15 cellular contexts compared by ENCODE assay signal in the genomic region with DNA sequence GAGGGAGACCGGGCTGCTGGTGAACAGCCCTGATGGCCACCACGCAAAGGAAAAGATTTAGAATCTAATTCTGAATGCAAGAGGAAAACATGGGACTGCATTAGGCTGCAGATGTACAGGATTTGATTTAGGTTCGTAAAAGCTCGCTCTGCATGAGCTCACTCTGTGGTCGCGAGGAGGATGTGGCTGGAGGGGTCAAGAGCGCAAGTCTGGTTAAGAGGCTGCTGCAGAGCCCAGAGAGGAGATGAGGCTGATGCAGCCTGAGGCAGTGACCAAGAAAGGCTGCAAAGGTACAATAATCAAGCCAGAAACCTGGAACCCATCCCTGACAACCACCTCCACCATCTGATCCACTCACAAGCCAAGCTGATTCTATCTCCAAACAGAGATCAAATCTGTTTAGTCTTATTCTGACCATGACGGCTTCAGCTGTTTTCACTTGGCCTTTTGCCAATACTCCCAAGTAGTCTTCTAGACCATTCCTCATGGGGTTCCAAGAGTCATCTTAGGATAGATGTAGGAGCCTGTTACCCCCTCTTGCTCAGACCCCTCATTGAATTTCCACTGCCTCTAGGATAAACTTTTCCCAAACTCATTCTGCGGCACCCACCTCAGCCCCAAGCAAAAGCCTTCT. TPM values are rescaled to one million over a fixed set of nuclear protein-coding genes. Genes with fewer than 3 reads are reported as not detected.
DNase-seq lines count a peak whose midpoint lies in the region; ATAC-seq and TF ChIP-seq lines count a peak whose summit lies in the region.
"Had no signal": no experiment of that assay in that cellular context is flagged by ENCODE, and none has a peak within 500 bp of the region (broad histone marks: within the 10 kb centered on the region; RNA-seq: fewer than 3 reads in every experiment).

No MANE protein-coding gene starts in this region.

- H3K36me3 ChIP-seq in BLaER1 treated with 17β-estradiol and CSF1 and Interleukin-3, amounts not matched to agents 10 nM and 100 nM: no peaks in the 10 kb centered on the region
- H3K36me3 ChIP-seq: WERI-Rb-1 had no signal

- H3K9ac ChIP-seq in BLaER1 treated with 17β-estradiol and CSF1 and Interleukin-3, amounts not matched to agents 10 nM and 100 nM: no peak overlapping the region

- no peak for TF ChIP-seq CTCF in foreskin fibroblast (IDR thresholded peaks at IDR 0.05; ENCODE audit: low read depth, low read length)
- TF ChIP-seq CTCF in GM10266 (IDR thresholded peaks at IDR 0.05; ENCODE audit: control insufficient read depth, insufficient read depth, low read depth, missing control alignments): no peak

- H3K27me3 Mint-ChIP-seq in activated CD4-positive, alpha-beta T cell treated with anti-CD3 and anti-CD28 coated beads, Interleukin-2, amount 10 ng/mL, durations not matched to agents 24 days and 14 days: no peaks in the 10 kb centered on the region

- H3K27ac ChIP-seq in BLaER1 treated with 17β-estradiol and CSF1 and Interleukin-3, amounts not matched to agents 10 nM and 100 nM: no peak overlapping the region
- H3K27ac ChIP-seq: WERI-Rb-1 had no signal

- no peaks in the 10 kb centered on the region for H3K4me1 Mint-ChIP-seq in activated CD4-positive, alpha-beta T cell treated with anti-CD3 and anti-CD28 coated beads, Interleukin-2, amount 10 ng/mL, durations not matched to agents 24 days and 14 days

- H3K4me2 ChIP-seq in BLaER1 treated with 17β-estradiol and CSF1 and Interleukin-3, amounts not matched to agents 10 nM and 100 nM: peak overlapping the region in 10 of 11 experiments; percentile 20 to 72 (median 53); a peak in 19 of 22 replicates

- no peaks in the 10 kb centered on the region for H3K36me3 Mint-ChIP-seq in activated CD4-positive, alpha-beta T cell treated with anti-CD3 and anti-CD28 coated beads, Interleukin-2, amount 10 ng/mL, durations not matched to agents 24 days and 14 days (ENCODE audit: low read depth)

- H3K27me3 ChIP-seq in BLaER1 treated with 17β-estradiol and CSF1 and Interleukin-3, amounts not matched to agents 10 nM and 100 nM: no peaks in the 10 kb centered on the region

- intact Hi-C loops in activated CD4-positive, alpha-beta T cell treated with anti-CD3 and anti-CD28 coated beads, Interleukin-2, amount 10 ng/mL, durations not matched to agents 24 days and 14 days (cut with micrococcal nuclease): loop anchor here (10.0 kb wide), 1 partner anchor 1189 kb away; no protein-coding TSS in a partner anchor

- DNase-seq in A172 (ENCODE audit: low spot score): peak; percentile 61
- DNase-seq in RPMI7951 (ENCODE audit: low read depth): peak; percentile 99
- DNase-seq in foreskin fibroblast: peak; percentile 64 to 74
- DNase-seq in activated CD4-positive, alpha-beta T cell treated with anti-CD3 and anti-CD28 coated beads, Interleukin-2, amount 10 ng/mL, durations not matched to agents 24 days and 14 days: no peak
- no peak for DNase-seq in GM10266 (ENCODE audit: extremely low spot score)
- DNase-seq in NCI-H69 (lab: John Stamatoyannopoulos, UW): no peak
- DNase-seq: mammary epithelial cell; NCI-H1930; NCI-H526 treated with DMSO at 0.1 percent for 48 hours; RPMI8226; stimulated activated CD4-positive, alpha-beta T cell treated with anti-CD3 and anti-CD28 coated beads, Interleukin-15, amount 100 ng/mL, for 24 hours; T-helper 1 cell; WERI-Rb-1 had no signal

- no peak overlapping the region for H3K4me3 Mint-ChIP-seq in activated CD4-positive, alpha-beta T cell treated with anti-CD3 and anti-CD28 coated beads, Interleukin-2, amount 10 ng/mL, durations not matched to agents 24 days and 14 days

- peaks cover 5% of the 10 kb centered on the region for H3K9me3 Mint-ChIP-seq in activated CD4-positive, alpha-beta T cell treated with anti-CD3 and anti-CD28 coated beads, Interleukin-2, amount 10 ng/mL, durations not matched to agents 24 days and 14 days

- H3K4me3 ChIP-seq in BLaER1 treated with 17β-estradiol and CSF1 and Interleukin-3, amounts not matched to agents 10 nM and 100 nM: no peak overlapping the region
- no peak overlapping the region for H3K4me3 ChIP-seq in foreskin fibroblast (ENCODE audit: low read depth in 1 of 2, low read length in 2 of 2)

- H4K20me1 ChIP-seq in BLaER1 treated with 17β-estradiol and CSF1 and Interleukin-3, amounts not matched to agents 10 nM and 100 nM: no peaks in the 10 kb centered on the region

- peaks cover 10 to 39% (median 14%) of the 10 kb centered on the region in 11 experiments; a peak in 20 of 22 replicates for H3K9me3 ChIP-seq in BLaER1 treated with 17β-estradiol and CSF1 and Interleukin-3, amounts not matched to agents 10 nM and 100 nM (replicated peaks in 1 of 11)

- H3K4me1 ChIP-seq in BLaER1 treated with 17β-estradiol and CSF1 and Interleukin-3, amounts not matched to agents 10 nM and 100 nM: peaks cover 0 to 26% (median 19%) of the 10 kb centered on the region in 10 experiments; a peak in 16 of 20 replicates

- no peak for ATAC-seq in HG03460 (IDR thresholded peaks at IDR 0.05; ENCODE audit: unreplicated experiment)

- no peak overlapping the region for H3K27ac Mint-ChIP-seq in activated CD4-positive, alpha-beta T cell treated with anti-CD3 and anti-CD28 coated beads, Interleukin-2, amount 10 ng/mL, durations not matched to agents 24 days and 14 days

RNA-seq across cellular contexts. Expression of a gene that starts 58.9 kb away (rescaled TPM):
- 72.2 and 79.6 TPM in 2 replicates for total RNA-seq in A172 (2014; rRNA removed; shearing (Covaris generic))
- 43.0 and 43.5 TPM in 2 replicates for total RNA-seq in RPMI7951 (2014; rRNA removed; shearing (Covaris generic))
- total RNA-seq in activated CD4-positive, alpha-beta T cell treated with anti-CD3 and anti-CD28 coated beads, Interleukin-2, amount 10 ng/mL, durations not matched to agents 24 days and 14 days: 43.2 and 45.0 TPM in 2 replicates

Comparison
In these comparisons a context has a peak if more than half of its experiments do, and no peak if none do; other contexts are left out.
1. DNase-seq: peak in A172 (single experiment), RPMI7951 (single experiment) and foreskin fibroblast (2 of 2); none in activated CD4-positive, alpha-beta T cell treated with anti-CD3 and anti-CD28 coated beads, Interleukin-2, amount 10 ng/mL, durations not matched to agents 24 days and 14 days (single experiment), GM10266 (single experiment) and NCI-H69 (single experiment).